Comparison of ENCODE assay signal across 18 cellular contexts in genomic region chr18:47436871-47437270, GRCh38.
DNase-seq lines count a peak whose midpoint lies in the region; ATAC-seq, FAIRE-seq and TF ChIP-seq lines count a peak whose summit lies in the region.
"Had no signal": no experiment of that assay in that cellular context is flagged by ENCODE, and none has a peak within 500 bp of the region (broad histone marks: within the 10 kb centered on the region; RNA-seq: fewer than 3 reads in every experiment).

No MANE protein-coding gene starts in this region.

- no peak overlapping the region for H2BK20ac ChIP-seq in H1 (ENCODE audit: low read length)

- H2BK15ac ChIP-seq in H1 (ENCODE audit: low read length) (no peak overlapping the region), mesendoderm (replicated peaks; ENCODE audit: low read depth) (no peak overlapping the region)

- ATAC-seq in HG03520 (IDR thresholded peaks at IDR 0.05; ENCODE audit: unreplicated experiment) (no peak), HG03135 (IDR thresholded peaks at IDR 0.05; ENCODE audit: unreplicated experiment) (no peak)
- ATAC-seq: GM12878, GM23338, K562 had no signal

- TF ChIP-seq EP300 in H1 (IDR thresholded peaks at IDR 0.05; ENCODE audit: borderline replicate concordance in 1 of 2, low read depth in 2 of 2, low read length in 2 of 2), result no peak

- H3K4ac ChIP-seq in H1 (replicated peaks; ENCODE audit: insufficient read length, low read depth, low read length) (no peak overlapping the region), mesendoderm (ENCODE audit: low read depth, low read length) (no peak overlapping the region)

- H3K36me3 ChIP-seq in H1 (ENCODE audit: control insufficient read depth in 2 of 4, insufficient read depth in 4 of 4, low read length in 3 of 4), result no peaks in the 10 kb centered on the region
- H3K36me3 ChIP-seq in mesendoderm (ENCODE audit: control insufficient read depth, insufficient read depth, low read length), result no peaks in the 10 kb centered on the region
- H3K36me3 ChIP-seq: BLaER1 had no signal

- H3K4me3 ChIP-seq in H1 (ENCODE audit: extremely low read depth in 1 of 4, insufficient read depth in 2 of 4, low read depth in 3 of 4, low read length in 4 of 4) (no peak overlapping the region), mesendoderm (ENCODE audit: low read length) (no peak overlapping the region)
- H3K4me3 ChIP-seq: BLaER1, GM12878, GM23338, K562 had no signal

- no peak for TF ChIP-seq RAD21 in H1 (IDR thresholded peaks at IDR 0.05 in 1 of 2, conservative IDR thresholded peaks at IDR 0.05 in 1 of 2; ENCODE audit: low read depth in 2 of 2, low read length in 2 of 2)

- H4K8ac ChIP-seq in H1 (ENCODE audit: extremely low read depth, insufficient read depth, low read length), result no peak overlapping the region
- no peak overlapping the region for H4K8ac ChIP-seq in mesendoderm (ENCODE audit: low read depth, low read length)

- H3K79me2 ChIP-seq in H1 (ENCODE audit: control insufficient read depth in 1 of 2, insufficient read depth in 2 of 2, low read length in 2 of 2) (no peaks in the 10 kb centered on the region), mesendoderm (ENCODE audit: control insufficient read depth, insufficient read depth, low read length) (no peaks in the 10 kb centered on the region)

- H4K20me1 ChIP-seq in H1 (replicated peaks in 1 of 2; ENCODE audit: control insufficient read depth in 1 of 2, insufficient read depth in 2 of 2, low read length in 2 of 2), result no peaks in the 10 kb centered on the region
- H4K20me1 ChIP-seq: BLaER1 had no signal

- H3K9ac ChIP-seq in H1 (replicated peaks in 1 of 4; ENCODE audit: extremely low read depth in 1 of 4, low read depth in 3 of 4, low read length in 3 of 4), result no peak overlapping the region; a peak in 1 of 7 replicates
- H3K9ac ChIP-seq in mesendoderm (ENCODE audit: low read length), result no peak overlapping the region
- H3K9ac ChIP-seq: BLaER1 had no signal

- POLR2A ChIA-PET in H1 (lab: Charles Lee; ENCODE audit: partially characterized antibody), result no interaction called here

- H3K4me1 ChIP-seq in H1 (replicated peaks in 1 of 4; ENCODE audit: control insufficient read depth in 3 of 4, insufficient read depth in 4 of 4, low read length in 3 of 4) (no peaks in the 10 kb centered on the region), mesendoderm (ENCODE audit: control insufficient read depth, low read depth, low read length) (no peaks in the 10 kb centered on the region)
- H3K4me1 ChIP-seq: BLaER1 had no signal

- TF ChIP-seq POLR2A in H1 (IDR thresholded peaks at IDR 0.05; ENCODE audit: control extremely low read depth in 1 of 2, low read depth in 2 of 2, low read length in 2 of 2), result no peak

- TF ChIP-seq CTCF in H1 (IDR thresholded peaks at IDR 0.05; ENCODE audit: control extremely low read depth in 1 of 3, insufficient read depth in 1 of 3, low read depth in 1 of 3, low read length in 3 of 3), result no peak

- H2BK5ac ChIP-seq in H1 (ENCODE audit: low read depth, low read length) (no peak overlapping the region), mesendoderm (ENCODE audit: low read length) (no peak overlapping the region)

- H3K14ac ChIP-seq in H1 (ENCODE audit: insufficient read length), result no peak overlapping the region

- H2BK120ac ChIP-seq in H1 (replicated peaks; ENCODE audit: low read depth, low read length) (no peak overlapping the region), mesendoderm (ENCODE audit: low read depth, low read length) (no peak overlapping the region)

- H3K23me2 ChIP-seq in H1 (ENCODE audit: low read depth, low read length), result peaks cover 2% of the 10 kb centered on the region; the same call in 1 of the 2 replicates

- no peaks in the 10 kb centered on the region; a peak in 1 of 7 replicates for H3K27me3 ChIP-seq in H1 (replicated peaks in 1 of 4; ENCODE audit: control insufficient read depth in 3 of 4, extremely low read depth in 1 of 4, insufficient read depth in 3 of 4, low read length in 3 of 4)
- no peaks in the 10 kb centered on the region for H3K27me3 ChIP-seq in mesendoderm (ENCODE audit: insufficient read depth, low read length, poor library complexity)
- H3K27me3 ChIP-seq: BLaER1 had no signal

- no peak overlapping the region for H3K4me2 ChIP-seq in H1 (ENCODE audit: insufficient read depth in 1 of 2, low read depth in 2 of 2, low read length in 2 of 2)
- no peak overlapping the region for H3K4me2 ChIP-seq in mesendoderm (ENCODE audit: low read length)
- H3K4me2 ChIP-seq: BLaER1, GM23338 had no signal

- 82% methylated on average over 1 of the region's 1 CpG; no CpG with 5 or more reads in 1 of the 2 experiments for WGBS in H1 (ENCODE audit: extremely low coverage in 1 of 2, insufficient coverage in 1 of 2, insufficient read length in 1 of 2, insufficient replicate concordance in 2 of 2, low coverage in 1 of 2, low lambda C conversion rate in 2 of 2, missing lambda C conversion rate in 1 of 2), 2 experiments
- no CpG with 5 or more reads among the region's 1 CpG for WGBS in mesendoderm (ENCODE audit: extremely low coverage, insufficient coverage, low lambda C conversion rate)

- no peak overlapping the region for H3K56ac ChIP-seq in H1 (replicated peaks; ENCODE audit: insufficient read length, low read depth, low read length)
- no peak overlapping the region for H3K56ac ChIP-seq in mesendoderm (ENCODE audit: low read length)

- H2AFZ ChIP-seq in H1 (ENCODE audit: low read length), result no peak overlapping the region

- H3K23ac ChIP-seq in H1 (ENCODE audit: insufficient read length) (no peak overlapping the region), mesendoderm (ENCODE audit: low read length) (no peak overlapping the region)

- DNase-seq in EH (ENCODE audit: low read depth) (peak; percentile 6), NCI-H460 (ENCODE audit: extremely low read depth, low read depth) (peak; percentile 11), H1 (ENCODE audit: low read depth in 1 of 2, low spot score in 2 of 2) (no peak), mesendoderm (peak; percentile 19)
- DNase-seq in stimulated activated CD4-positive, alpha-beta T cell treated with anti-CD3 and anti-CD28 coated beads, Interleukin-2, amount 100 ng/mL, for 24 hours, result no peak
- DNase-seq: AML-193; CD8-positive, alpha-beta memory T cell; DMS53; H9 had no signal

- H3K18ac ChIP-seq in H1 (ENCODE audit: extremely low read depth, low read length), result no peak overlapping the region
- no peak overlapping the region for H3K18ac ChIP-seq in mesendoderm (ENCODE audit: low read length)

- no peaks in the 10 kb centered on the region for H3K9me3 ChIP-seq in H1 (ENCODE audit: insufficient read depth in 2 of 2, low read depth in 1 of 2, low read length in 1 of 2)
- H3K9me3 ChIP-seq: BLaER1 had no signal

- H4K5ac ChIP-seq in H1 (ENCODE audit: insufficient read length, low read depth, low read length) (no peak overlapping the region), mesendoderm (ENCODE audit: low read length) (no peak overlapping the region)

- CTCF ChIA-PET in H1 (lab: Charles Lee; ENCODE audit: partially characterized antibody), result interaction anchor here (1.7 kb wide), 1 partner anchor 39 kb away, joined by 5 read pairs; no protein-coding TSS in a partner anchor

- H3K27ac ChIP-seq in H1 (ENCODE audit: low read depth, low read length) (no peak overlapping the region), mesendoderm (ENCODE audit: low read depth, low read length) (no peak overlapping the region)
- H3K27ac ChIP-seq: 22Rv1, BLaER1, HL-60 had no signal

- no peak for FAIRE-seq in H1 (lab: Jason Lieb, UNC)
- FAIRE-seq: GM12878, GM18507, K562 had no signal

- H3K79me1 ChIP-seq in H1 (ENCODE audit: low read depth, low read length), result no peaks in the 10 kb centered on the region
- H3K79me1 ChIP-seq in mesendoderm (ENCODE audit: low read length), result no peaks in the 10 kb centered on the region

- peak overlapping the region; percentile 29 for H4K91ac ChIP-seq in H1 (replicated peaks; ENCODE audit: insufficient read length, low read length)

- no peak overlapping the region for H2BK12ac ChIP-seq in H1 (ENCODE audit: low read depth, low read length)

- H2AK5ac ChIP-seq in H1 (ENCODE audit: low read depth, low read length), result no peak overlapping the region
- H2AK5ac ChIP-seq in mesendoderm (ENCODE audit: low read length), result no peak overlapping the region

TF ChIP-seq in H1, 55 proteins besides CTCF, POLR2A, EP300 and RAD21:
- TF ChIP-seq MAX (IDR thresholded peaks at IDR 0.05), result no peak
- no peak for TF ChIP-seq POLR2AphosphoS5 (IDR thresholded peaks at IDR 0.05; ENCODE audit: low read depth, low read length)
- no peak for TF ChIP-seq RFX5 (IDR thresholded peaks at IDR 0.05; ENCODE audit: borderline replicate concordance, low read depth, low read length)
- TF ChIP-seq CHD1 (IDR thresholded peaks at IDR 0.05; ENCODE audit: low read depth, low read length), result no peak

Comparison
In these comparisons a context has a peak if more than half of its experiments do, and no peak if none do; other contexts are left out.
1. DNase-seq: peak in EH (single experiment), NCI-H460 (single experiment) and mesendoderm (single experiment); none in H1 (0 of 2) and stimulated activated CD4-positive, alpha-beta T cell treated with anti-CD3 and anti-CD28 coated beads, Interleukin-2, amount 100 ng/mL, for 24 hours (0 of 2).